In genomic region chr3:24472358-24472757, GRCh38 we compare ENCODE assay signal across 1 cellular context.
TF ChIP-seq lines count a peak whose summit lies in the region.

No MANE protein-coding gene starts in this region.

TF ChIP-seq in HCT116, 20 proteins besides CTCF, POLR2A, EP300 and RAD21:
- TF ChIP-seq SP1 (IDR thresholded peaks at IDR 0.05; ENCODE audit: low read depth), result peak; percentile 32; the same call in 1 of the 2 replicates
- no peak for TF ChIP-seq SRF (IDR thresholded peaks at IDR 0.05; ENCODE audit: low read depth)
